1 cellular context compared by ENCODE assay signal in the genomic region with DNA sequence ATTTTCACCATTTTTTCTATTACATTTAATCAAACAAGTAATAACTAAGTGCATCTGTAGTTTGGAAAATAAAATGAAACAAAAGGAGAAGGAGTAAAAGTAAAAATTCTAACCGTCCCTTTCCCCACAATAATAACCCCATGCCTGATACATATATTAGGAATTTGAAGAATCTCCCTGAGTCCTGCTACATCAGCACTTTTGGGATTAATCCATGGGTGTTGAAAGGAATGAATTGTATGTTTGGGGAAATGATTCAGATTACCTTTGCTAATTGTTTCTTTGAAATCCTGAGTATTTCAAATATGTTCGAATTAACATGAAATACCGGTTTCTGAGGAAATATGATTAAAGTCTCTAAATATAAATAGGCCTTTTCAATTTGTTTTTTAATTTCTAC.
TF ChIP-seq lines count a peak whose summit lies in the region.

No MANE protein-coding gene starts in this region.

TF ChIP-seq in GM23338, 12 proteins besides CTCF, POLR2A, EP300 and RAD21 (continued from another document):
- TF ChIP-seq ZNF462 (CRISPR knock-in tag; IDR thresholded peaks at IDR 0.05) (no peak), STAT1 (IDR thresholded peaks at IDR 0.05; ENCODE audit: unreplicated experiment) (no peak), CREB1 (CRISPR knock-in tag; IDR thresholded peaks at IDR 0.05; ENCODE audit: low read depth) (no peak), ZNF114 (CRISPR knock-in tag; IDR thresholded peaks at IDR 0.05) (no peak)
- TF ChIP-seq, protein P1, sequence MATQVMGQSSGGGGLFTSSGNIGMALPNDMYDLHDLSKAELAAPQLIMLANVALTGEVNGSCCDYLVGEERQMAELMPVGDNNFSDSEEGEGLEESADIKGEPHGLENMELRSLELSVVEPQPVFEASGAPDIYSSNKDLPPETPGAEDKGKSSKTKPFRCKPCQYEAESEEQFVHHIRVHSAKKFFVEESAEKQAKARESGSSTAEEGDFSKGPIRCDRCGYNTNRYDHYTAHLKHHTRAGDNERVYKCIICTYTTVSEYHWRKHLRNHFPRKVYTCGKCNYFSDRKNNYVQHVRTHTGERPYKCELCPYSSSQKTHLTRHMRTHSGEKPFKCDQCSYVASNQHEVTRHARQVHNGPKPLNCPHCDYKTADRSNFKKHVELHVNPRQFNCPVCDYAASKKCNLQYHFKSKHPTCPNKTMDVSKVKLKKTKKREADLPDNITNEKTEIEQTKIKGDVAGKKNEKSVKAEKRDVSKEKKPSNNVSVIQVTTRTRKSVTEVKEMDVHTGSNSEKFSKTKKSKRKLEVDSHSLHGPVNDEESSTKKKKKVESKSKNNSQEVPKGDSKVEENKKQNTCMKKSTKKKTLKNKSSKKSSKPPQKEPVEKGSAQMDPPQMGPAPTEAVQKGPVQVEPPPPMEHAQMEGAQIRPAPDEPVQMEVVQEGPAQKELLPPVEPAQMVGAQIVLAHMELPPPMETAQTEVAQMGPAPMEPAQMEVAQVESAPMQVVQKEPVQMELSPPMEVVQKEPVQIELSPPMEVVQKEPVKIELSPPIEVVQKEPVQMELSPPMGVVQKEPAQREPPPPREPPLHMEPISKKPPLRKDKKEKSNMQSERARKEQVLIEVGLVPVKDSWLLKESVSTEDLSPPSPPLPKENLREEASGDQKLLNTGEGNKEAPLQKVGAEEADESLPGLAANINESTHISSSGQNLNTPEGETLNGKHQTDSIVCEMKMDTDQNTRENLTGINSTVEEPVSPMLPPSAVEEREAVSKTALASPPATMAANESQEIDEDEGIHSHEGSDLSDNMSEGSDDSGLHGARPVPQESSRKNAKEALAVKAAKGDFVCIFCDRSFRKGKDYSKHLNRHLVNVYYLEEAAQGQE (IDR thresholded peaks at IDR 0.05; ENCODE audit: unreplicated experiment): no peak
